In the genomic region with DNA sequence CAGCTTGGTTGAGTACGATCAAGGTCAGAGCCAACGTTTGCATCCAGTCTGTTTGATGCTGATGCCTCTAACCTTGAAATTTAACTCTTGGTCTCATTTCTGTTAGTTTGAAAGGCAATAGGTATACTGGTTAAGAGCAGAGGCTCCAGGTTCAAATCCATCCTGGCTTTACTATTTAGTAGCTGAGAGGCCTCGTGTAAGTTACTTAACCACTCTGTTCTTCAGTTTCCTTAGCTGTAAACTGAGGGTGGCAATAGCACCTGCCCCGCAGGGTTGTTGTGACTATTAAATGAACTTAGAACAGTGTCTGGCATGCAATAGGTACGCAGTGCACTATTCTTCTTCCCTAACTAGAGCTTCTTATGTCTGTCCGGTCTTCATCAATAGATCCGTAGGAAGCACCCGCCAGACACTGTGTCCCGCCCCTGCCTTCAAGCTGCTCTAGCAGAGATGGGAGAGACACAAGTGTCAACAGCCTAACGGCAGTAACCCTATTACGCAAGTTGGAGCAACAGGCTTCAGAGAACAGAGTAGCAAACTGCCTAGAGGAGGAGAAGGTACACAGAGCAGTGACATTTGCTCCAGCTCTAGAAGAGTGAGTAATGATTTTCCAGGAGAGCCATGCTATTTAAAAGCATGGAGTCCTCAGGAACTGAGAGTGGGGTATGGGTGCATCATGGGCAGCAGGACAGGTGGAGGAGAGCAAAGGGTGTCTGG, we compare ENCODE assay signal across 2 cellular contexts.
TF ChIP-seq lines count a peak whose summit lies in the region.

No MANE protein-coding gene starts in this region.

TF ChIP-seq in GM12878, 131 proteins besides CTCF, POLR2A, EP300 and RAD21:
- no peak for TF ChIP-seq ZNF217 (IDR thresholded peaks at IDR 0.05)
- no peak for TF ChIP-seq CBX5 (IDR thresholded peaks at IDR 0.05; ENCODE audit: low read depth)
- no peak for TF ChIP-seq SIX5 (IDR thresholded peaks at IDR 0.05; ENCODE audit: low read depth, low read length, severe bottlenecking)
- no peak for TF ChIP-seq MLLT1 (IDR thresholded peaks at IDR 0.05)
- TF ChIP-seq, protein P1, sequence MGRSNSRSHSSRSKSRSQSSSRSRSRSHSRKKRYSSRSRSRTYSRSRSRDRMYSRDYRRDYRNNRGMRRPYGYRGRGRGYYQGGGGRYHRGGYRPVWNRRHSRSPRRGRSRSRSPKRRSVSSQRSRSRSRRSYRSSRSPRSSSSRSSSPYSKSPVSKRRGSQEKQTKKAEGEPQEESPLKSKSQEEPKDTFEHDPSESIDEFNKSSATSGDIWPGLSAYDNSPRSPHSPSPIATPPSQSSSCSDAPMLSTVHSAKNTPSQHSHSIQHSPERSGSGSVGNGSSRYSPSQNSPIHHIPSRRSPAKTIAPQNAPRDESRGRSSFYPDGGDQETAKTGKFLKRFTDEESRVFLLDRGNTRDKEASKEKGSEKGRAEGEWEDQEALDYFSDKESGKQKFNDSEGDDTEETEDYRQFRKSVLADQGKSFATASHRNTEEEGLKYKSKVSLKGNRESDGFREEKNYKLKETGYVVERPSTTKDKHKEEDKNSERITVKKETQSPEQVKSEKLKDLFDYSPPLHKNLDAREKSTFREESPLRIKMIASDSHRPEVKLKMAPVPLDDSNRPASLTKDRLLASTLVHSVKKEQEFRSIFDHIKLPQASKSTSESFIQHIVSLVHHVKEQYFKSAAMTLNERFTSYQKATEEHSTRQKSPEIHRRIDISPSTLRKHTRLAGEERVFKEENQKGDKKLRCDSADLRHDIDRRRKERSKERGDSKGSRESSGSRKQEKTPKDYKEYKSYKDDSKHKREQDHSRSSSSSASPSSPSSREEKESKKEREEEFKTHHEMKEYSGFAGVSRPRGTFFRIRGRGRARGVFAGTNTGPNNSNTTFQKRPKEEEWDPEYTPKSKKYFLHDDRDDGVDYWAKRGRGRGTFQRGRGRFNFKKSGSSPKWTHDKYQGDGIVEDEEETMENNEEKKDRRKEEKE (IDR thresholded peaks at IDR 0.05): no peak
- TF ChIP-seq STAT3 (IDR thresholded peaks at IDR 0.05; ENCODE audit: low read depth, low read length): no peak
- TF ChIP-seq CREM (IDR thresholded peaks at IDR 0.05; ENCODE audit: low read depth): no peak
- TF ChIP-seq GATAD2B (conservative IDR thresholded peaks at IDR 0.05; ENCODE audit: low read depth): no peak

TF ChIP-seq in HEK293T, 16 proteins besides CTCF, POLR2A, EP300 and RAD21:
- no peak for TF ChIP-seq FOXK2 (IDR thresholded peaks at IDR 0.05)
- no peak for TF ChIP-seq FOXA1 (IDR thresholded peaks at IDR 0.05)
- TF ChIP-seq SP1 (IDR thresholded peaks at IDR 0.05): no peak
- TF ChIP-seq LEF1 (IDR thresholded peaks at IDR 0.05; ENCODE audit: borderline replicate concordance): no peak
- no peak for TF ChIP-seq ELF4 (IDR thresholded peaks at IDR 0.05)
